ENCODE assay signal across 1 cellular context in the genomic region with DNA sequence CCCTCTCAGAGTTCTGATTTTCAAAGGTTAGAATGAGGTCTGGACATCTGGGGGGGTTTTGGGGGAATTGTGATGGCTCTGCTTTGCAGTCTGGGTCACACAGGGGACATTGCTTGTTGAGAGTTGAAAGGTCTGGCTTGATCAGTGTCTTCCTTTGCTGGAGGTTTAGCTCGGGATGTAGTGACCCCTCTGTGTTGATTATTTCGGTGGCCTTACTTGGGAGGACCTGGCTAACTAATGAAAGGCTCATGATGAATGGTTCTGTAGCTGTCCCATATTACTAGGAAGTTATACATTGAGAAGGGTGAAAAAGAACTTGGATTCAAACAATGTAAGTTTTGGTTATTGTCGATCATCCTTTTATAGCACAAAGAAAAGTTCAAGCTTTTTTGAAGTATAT.
TF ChIP-seq lines count a peak whose summit lies in the region.

No MANE protein-coding gene starts in this region.

TF ChIP-seq in neural cell, 6 proteins besides CTCF, POLR2A, EP300 and RAD21:
- no peak for TF ChIP-seq POLR2AphosphoS5 (IDR thresholded peaks at IDR 0.05)
- TF ChIP-seq MXI1 (conservative IDR thresholded peaks at IDR 0.05; ENCODE audit: poor library complexity, severe bottlenecking), result no peak
- TF ChIP-seq SMC3 (conservative IDR thresholded peaks at IDR 0.05; ENCODE audit: poor library complexity), result no peak
